ENCODE assay signal across 14 cellular contexts in the genomic region with DNA sequence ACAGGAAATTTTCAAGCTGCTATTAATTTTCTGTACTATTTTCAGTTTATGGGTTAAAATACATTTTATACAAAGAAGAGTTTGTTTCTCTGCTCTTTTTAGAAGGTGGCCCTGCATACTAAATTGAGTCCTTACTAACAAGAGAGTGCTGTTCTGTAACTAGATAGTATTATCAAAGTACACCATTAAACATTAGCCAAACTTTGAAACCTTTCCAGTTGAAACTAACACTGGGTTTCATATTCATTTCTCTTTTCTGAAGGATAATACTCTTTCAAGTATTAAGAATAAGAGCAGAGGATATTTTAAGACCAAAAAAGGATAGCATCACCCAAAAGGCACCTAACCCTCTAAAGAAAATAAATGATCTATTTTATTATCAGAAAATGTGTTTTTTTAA. TPM values are rescaled to one million over a fixed set of nuclear protein-coding genes. Genes with fewer than 3 reads are reported as not detected.
DNase-seq lines count a peak whose midpoint lies in the region; ATAC-seq and TF ChIP-seq lines count a peak whose summit lies in the region.
"Had no signal": no experiment of that assay in that cellular context is flagged by ENCODE, and none has a peak within 500 bp of the region (broad histone marks: within the 10 kb centered on the region; RNA-seq: fewer than 3 reads in every experiment).

No MANE protein-coding gene starts in this region.

- no peak for TF ChIP-seq POLR2A in right lobe of liver (IDR thresholded peaks at IDR 0.05)

- H3K27ac ChIP-seq in HL-60 (replicated peaks) (peak overlapping the region; percentile 41), right lobe of liver (peak overlapping the region; percentile 40 to 79 (median 52)), PC-3 (ENCODE audit: low read length) (no peak overlapping the region)
- H3K27ac ChIP-seq: BLaER1, sigmoid colon had no signal

- no peak overlapping the region for H3K9ac ChIP-seq in PC-3 (ENCODE audit: low read length)
- H3K9ac ChIP-seq: BLaER1 had no signal

- H3K9me3 ChIP-seq in right lobe of liver (no peaks in the 10 kb centered on the region), PC-3 (ENCODE audit: low read length) (no peaks in the 10 kb centered on the region)
- H3K9me3 ChIP-seq: BLaER1, sigmoid colon had no signal

- H3K4me1 ChIP-seq in right lobe of liver (peaks cover 0 to 20% (median 5%) of the 10 kb centered on the region in 4 donors), PC-3 (ENCODE audit: insufficient read depth, low read length) (peaks cover 8% of the 10 kb centered on the region; the same call in 1 of the 2 replicates)

- H3K4me2 ChIP-seq in PC-3 (ENCODE audit: low read length), result no peak overlapping the region
- H3K4me2 ChIP-seq: BLaER1 had no signal

- no peak overlapping the region for H2AFZ ChIP-seq in PC-3 (ENCODE audit: low read length)

- H3K4me3 ChIP-seq in HL-60 (replicated peaks; ENCODE audit: insufficient read depth, low read length) (no peak overlapping the region), right lobe of liver (no peak overlapping the region), PC-3 (ENCODE audit: low read length) (no peak overlapping the region)
- H3K4me3 ChIP-seq: BLaER1, sigmoid colon had no signal

- no TSS peak for BruUV-seq in PC-3 (replicated peaks; lab: Mats Ljungman, UMichigan)

- peak; percentile 51 for ATAC-seq in GM19463 (IDR thresholded peaks at IDR 0.05; ENCODE audit: unreplicated experiment)
- ATAC-seq in right lobe of liver, result peak; percentile 70 to 77 (median 72)
- no peak for ATAC-seq in PC-3
- no peak for ATAC-seq in HG03520 (IDR thresholded peaks at IDR 0.05; ENCODE audit: unreplicated experiment)

- H3K36me3 ChIP-seq in right lobe of liver (peaks cover 0 to 22% (median 0%) of the 10 kb centered on the region in 4 donors), PC-3 (ENCODE audit: low read depth, low read length) (no peaks in the 10 kb centered on the region)

- no peaks in the 10 kb centered on the region for H3K27me3 ChIP-seq in HL-60 (ENCODE audit: insufficient read depth, poor library complexity, severe bottlenecking)
- H3K27me3 ChIP-seq in right lobe of liver, result no peaks in the 10 kb centered on the region
- no peaks in the 10 kb centered on the region for H3K27me3 ChIP-seq in PC-3 (ENCODE audit: low read length)
- H3K27me3 ChIP-seq: BLaER1, sigmoid colon had no signal

- TF ChIP-seq CTCF in HL-60 (IDR thresholded peaks at IDR 0.05; ENCODE audit: insufficient read depth, low read length), result no peak
- no peak for TF ChIP-seq CTCF in right lobe of liver (IDR thresholded peaks at IDR 0.05)
- TF ChIP-seq CTCF in PC-3 (conservative IDR thresholded peaks at IDR 0.05; ENCODE audit: low read depth, low read length), result no peak

- CTCF ChIA-PET in PC-3 (lab: Charles Lee), result interaction anchor here (1.2 to 4.1 kb wide), 2 partner anchors 121 to 194 kb away, joined by 4 to 24 read pairs; a partner anchor contains a TSS

- peaks cover 4% of the 10 kb centered on the region for H3F3A ChIP-seq in PC-3 (ENCODE audit: low read length, unreplicated experiment)

- H4K20me1 ChIP-seq in PC-3 (ENCODE audit: low read length), result no peaks in the 10 kb centered on the region
- H4K20me1 ChIP-seq: BLaER1 had no signal

- DNase-seq in COLO829 (ENCODE audit: low spot score) (peak; percentile 48), HL-60 (ENCODE audit: low read depth in 1 of 2, low spot score in 1 of 2) (no peak), right lobe of liver (no peak), PC-3 (no peak), A172 (ENCODE audit: low spot score) (no peak)
- DNase-seq in activated CD4-positive, alpha-beta T cell treated with anti-CD3 and anti-CD28 coated beads, Interleukin-2, amount 50 U/mL, for 4 hours, result no peak
- DNase-seq: activated CD8-positive, alpha-beta memory T cell treated with anti-CD3 and anti-CD28 coated beads for 24 hours; activated naive CD4-positive, alpha-beta T cell treated with Interleukin-2 at 50 U/mL for 16 hours; cerebellar nuclear complex; NCI-H187 treated with DMSO at 0.1 percent for 48 hours; sigmoid colon had no signal

- no peaks in the 10 kb centered on the region for H3K79me2 ChIP-seq in PC-3 (ENCODE audit: low read length)

- POLR2A ChIA-PET in PC-3 (lab: Charles Lee; ENCODE audit: unreplicated experiment), result interaction anchor here (0.7 kb wide), 1 partner anchor 125 kb away, joined by 3 read pairs; no protein-coding TSS in a partner anchor

- intact Hi-C loops in right lobe of liver (cut with DNase I), result loop anchor here (5.0 to 10.0 kb wide), 2 partner anchors 192 to 194 kb away; a partner anchor contains a TSS
- intact Hi-C loops in PC-3 (cut with micrococcal nuclease), result loop anchor here (2.0 to 5.0 kb wide), 3 partner anchors 18 to 124 kb away; no protein-coding TSS in a partner anchor

- H3K9me2 ChIP-seq in PC-3 (replicated peaks; ENCODE audit: low read length), result no peaks in the 10 kb centered on the region

RNA-seq across cellular contexts. Expression of a gene that starts 47.2 kb away (rescaled TPM):
- total RNA-seq in right lobe of liver (100 to 1,000 TPM; 511 to 916 (median 654) TPM), PC-3 (2014; rRNA removed) (313 and 368 TPM in 2 replicates)
- 325 and 341 TPM in 2 replicates for total RNA-seq in A172 (2014; rRNA removed; shearing (Covaris generic))

Comparison
In these comparisons a context has a peak if more than half of its experiments do, and no peak if none do; other contexts are left out.
1. ATAC-seq: peak in GM19463 (single experiment) and right lobe of liver (4 of 4); none in PC-3 (single experiment) and HG03520 (single experiment).